18 cellular contexts compared by ENCODE assay signal in the genomic region with DNA sequence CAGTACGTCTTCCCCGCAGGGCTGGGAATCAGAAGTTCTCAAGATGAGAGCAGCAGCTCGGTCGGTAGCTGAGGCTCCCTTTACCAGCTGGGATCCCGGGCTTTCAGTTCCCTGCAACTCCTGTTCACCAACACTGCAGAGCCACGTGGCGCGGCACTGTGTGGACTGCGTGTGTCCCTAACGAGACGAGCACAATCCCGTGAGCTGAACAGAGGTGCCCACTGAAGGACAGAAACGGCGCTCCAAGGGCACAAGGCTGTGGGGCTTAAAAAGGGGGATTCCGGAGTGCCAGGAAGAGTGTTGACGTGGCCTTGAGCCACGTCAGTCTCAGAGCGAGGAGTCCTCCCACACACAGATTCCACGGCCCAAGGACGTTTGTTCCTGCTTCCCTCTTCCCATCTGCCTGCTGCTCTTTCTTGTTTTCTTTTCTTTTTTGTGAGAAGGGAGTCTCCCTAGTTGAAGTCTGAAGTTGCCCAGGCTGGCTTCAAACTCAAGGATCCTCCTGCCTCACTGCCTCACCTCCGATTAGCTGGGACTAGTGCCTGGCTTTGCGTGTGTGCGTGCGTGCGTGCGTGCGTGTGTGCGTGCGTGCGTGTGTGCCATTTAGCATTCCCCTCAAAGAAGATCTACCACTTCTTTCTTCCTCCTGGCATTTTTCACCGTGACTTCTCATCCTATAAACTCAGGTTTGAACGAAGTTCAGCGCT. TPM values are rescaled to one million over a fixed set of nuclear protein-coding genes. Genes with fewer than 3 reads are reported as not detected.
DNase-seq lines count a peak whose midpoint lies in the region; ATAC-seq, FAIRE-seq and TF ChIP-seq lines count a peak whose summit lies in the region.
"Had no signal": no experiment of that assay in that cellular context is flagged by ENCODE, and none has a peak within 500 bp of the region (broad histone marks: within the 10 kb centered on the region; RNA-seq: fewer than 3 reads in every experiment).

No MANE protein-coding gene starts in this region.

- H3K27ac Mint-ChIP-seq in H9, result peak overlapping the region; percentile 37 to 89 (median 41); a peak in 5 of 7 replicates
- peak overlapping the region; percentile 39 for H3K27ac Mint-ChIP-seq in memory B cell
- H3K27ac Mint-ChIP-seq in glutamatergic neuron (ENCODE audit: unreplicated experiment), result no peak overlapping the region
- H3K27ac Mint-ChIP-seq: activated naive CD4-positive, alpha-beta T cell treated with anti-CD3 and anti-CD28 coated beads, Interleukin-2, amount 50 U/mL, for 24 hours; T-helper 1 cell treated with Interleukin-12 subunit alpha and Interleukin-12 subunit beta and Interleukin-4 antibody, amounts not matched to agents 30 μg/mL and 1 μg/mL, for 36 hours had no signal

- ATAC-seq in body of pancreas (peak; percentile 59), memory B cell (ENCODE audit: low read depth) (peak; percentile 27)
- ATAC-seq: HCT116 had no signal

- no peaks in the 10 kb centered on the region for H3K23me2 ChIP-seq in H9 (ENCODE audit: insufficient read length, low read depth, low read length, poor library complexity, severe bottlenecking)

- H3K27me3 ChIP-seq in H9 (ENCODE audit: insufficient read depth, low read length), result no peaks in the 10 kb centered on the region
- H3K27me3 ChIP-seq in body of pancreas, result no peaks in the 10 kb centered on the region
- H3K27me3 ChIP-seq: stomach had no signal

- no peak overlapping the region for H2AFZ ChIP-seq in H9 (ENCODE audit: low read length)

- H2AK5ac ChIP-seq in H9 (ENCODE audit: insufficient read length, low read length), result no peak overlapping the region

- H3K36me3 ChIP-seq in body of pancreas (replicated peaks in 1 of 2; ENCODE audit: insufficient read depth in 1 of 2, low read depth in 2 of 2), result no peaks in the 10 kb centered on the region

- H2BK12ac ChIP-seq in H9 (ENCODE audit: insufficient read length, low read depth, low read length), result no peak overlapping the region

- POLR2A ChIA-PET in HEK293T (lab: Yijun Ruan, JAX), result no interaction called here

- H3K9me3 Mint-ChIP-seq in H9, result no peaks in the 10 kb centered on the region
- peaks cover 1% of the 10 kb centered on the region for H3K9me3 Mint-ChIP-seq in memory B cell
- H3K9me3 Mint-ChIP-seq in glutamatergic neuron (ENCODE audit: unreplicated experiment), result peaks cover 2% of the 10 kb centered on the region
- H3K9me3 Mint-ChIP-seq: activated naive CD4-positive, alpha-beta T cell treated with anti-CD3 and anti-CD28 coated beads, Interleukin-2, amount 50 U/mL, for 24 hours; T-helper 1 cell treated with Interleukin-12 subunit alpha and Interleukin-12 subunit beta and Interleukin-4 antibody, amounts not matched to agents 30 μg/mL and 1 μg/mL, for 36 hours had no signal

- H3K27me3 Mint-ChIP-seq in H9 (ENCODE audit: low read depth), result no peaks in the 10 kb centered on the region
- no peaks in the 10 kb centered on the region for H3K27me3 Mint-ChIP-seq in memory B cell
- H3K27me3 Mint-ChIP-seq in glutamatergic neuron (ENCODE audit: unreplicated experiment), result no peaks in the 10 kb centered on the region
- H3K27me3 Mint-ChIP-seq: activated naive CD4-positive, alpha-beta T cell treated with anti-CD3 and anti-CD28 coated beads, Interleukin-2, amount 50 U/mL, for 24 hours had no signal

- no peaks in the 10 kb centered on the region for H4K20me1 ChIP-seq in H9 (ENCODE audit: control insufficient read depth, insufficient read depth, insufficient read length)

- intact Hi-C loops in body of pancreas (cut with DNase I), result no loop called here

- H3K9ac ChIP-seq in H9 (ENCODE audit: extremely low read depth, insufficient read length, low read length), result no peak overlapping the region

- WGBS in H9 (ENCODE audit: extremely low coverage, insufficient read length, low lambda C conversion rate), result no CpG with 5 or more reads among the region's 33 CpGs
- WGBS in body of pancreas, 2 donors, result 79 to 82% methylated on average over 33 of the region's 33 CpGs

- H2BK20ac ChIP-seq in H9 (ENCODE audit: low read depth, low read length, poor library complexity, severe bottlenecking), result no peak overlapping the region

- H3K4me1 Mint-ChIP-seq in H9, result peaks cover 16 to 17% of the 10 kb centered on the region in 2 experiments
- no peaks in the 10 kb centered on the region for H3K4me1 Mint-ChIP-seq in memory B cell
- no peaks in the 10 kb centered on the region for H3K4me1 Mint-ChIP-seq in glutamatergic neuron (ENCODE audit: low read depth, unreplicated experiment)
- H3K4me1 Mint-ChIP-seq: activated naive CD4-positive, alpha-beta T cell treated with anti-CD3 and anti-CD28 coated beads, Interleukin-2, amount 50 U/mL, for 24 hours had no signal

- peaks cover 3% of the 10 kb centered on the region; the same call in 1 of the 2 replicates for H3K4me1 ChIP-seq in H9 (ENCODE audit: insufficient read depth, low read length)
- peaks cover 5% of the 10 kb centered on the region for H3K4me1 ChIP-seq in body of pancreas
- H3K4me1 ChIP-seq: stomach had no signal

- CTCF ChIA-PET in HEK293T (lab: Yijun Ruan, JAX), result no interaction called here

- H3K36me3 Mint-ChIP-seq in H9 (ENCODE audit: insufficient read depth in 1 of 3, low read depth in 3 of 3), result no peaks in the 10 kb centered on the region; a peak in 1 of 7 replicates
- H3K36me3 Mint-ChIP-seq in memory B cell, result peaks cover 7% of the 10 kb centered on the region
- no peaks in the 10 kb centered on the region for H3K36me3 Mint-ChIP-seq in glutamatergic neuron (ENCODE audit: unreplicated experiment)

- no peak overlapping the region for H3K14ac ChIP-seq in H9 (ENCODE audit: insufficient read depth, low read length)

- no peaks in the 10 kb centered on the region for H3K9me3 ChIP-seq in H9 (ENCODE audit: control insufficient read depth, low read depth, low read length)
- no peaks in the 10 kb centered on the region for H3K9me3 ChIP-seq in body of pancreas
- H3K9me3 ChIP-seq: stomach had no signal

- no peaks in the 10 kb centered on the region for H3K79me2 ChIP-seq in H9 (ENCODE audit: insufficient read depth, low read length)

- no peak for TF ChIP-seq CTCF in H9 (conservative IDR thresholded peaks at IDR 0.05)
- TF ChIP-seq CTCF in body of pancreas (IDR thresholded peaks at IDR 0.05), result no peak
- TF ChIP-seq CTCF in glutamatergic neuron (IDR thresholded peaks at IDR 0.05; ENCODE audit: partially characterized antibody, unreplicated experiment), result no peak

- peak; percentile 30 for DNase-seq in CD1c-positive myeloid dendritic cell (ENCODE audit: extremely low spot score)
- DNase-seq in H9, result peak; percentile 30
- DNase-seq in body of pancreas, result peak in 2 of 4 donors; percentile 20 to 43
- no peak for DNase-seq in memory B cell (ENCODE audit: low spot score in 2 of 2)
- no peak for DNase-seq in glutamatergic neuron
- no peak for DNase-seq in occipital lobe (lab: John Stamatoyannopoulos, UW)
- no peak for DNase-seq in HEK293T (ENCODE audit: extremely low spot score)
- no peak for DNase-seq in GM12892 (ENCODE audit: insufficient read length)
- DNase-seq: activated CD4-positive, alpha-beta T cell treated with anti-CD3 and anti-CD28 coated beads, Interleukin-2, amount 50 U/mL, for 1 hour; dermis blood vessel endothelial cell; DND-41; foreskin fibroblast; retina; stimulated activated CD4-positive, alpha-beta T cell treated with anti-CD3 and anti-CD28 coated beads, Interleukin-4, amount 100 ng/mL, for 1 hour; stomach had no signal

- H3K23ac ChIP-seq in H9 (ENCODE audit: insufficient read length, low read depth, low read length), result no peak overlapping the region

- H2BK15ac ChIP-seq in H9 (ENCODE audit: low read depth, low read length), result no peak overlapping the region

- no peak overlapping the region for H3K4ac ChIP-seq in H9 (ENCODE audit: low read depth, low read length)

- no peak overlapping the region for H3K18ac ChIP-seq in H9 (ENCODE audit: insufficient read length, low read depth, low read length)

- no peak overlapping the region for H4K91ac ChIP-seq in H9 (ENCODE audit: insufficient read length, low read depth, low read length)

- H2BK120ac ChIP-seq in H9 (ENCODE audit: low read depth, low read length, poor library complexity, severe bottlenecking), result no peak overlapping the region

- H3K4me3 Mint-ChIP-seq in H9, result peak overlapping the region in 1 of 2 experiments; percentile 23; a peak in 1 of 5 replicates
- peak overlapping the region; percentile 61 for H3K4me3 Mint-ChIP-seq in memory B cell
- no peak overlapping the region for H3K4me3 Mint-ChIP-seq in glutamatergic neuron (ENCODE audit: unreplicated experiment)
- H3K4me3 Mint-ChIP-seq: activated naive CD4-positive, alpha-beta T cell treated with anti-CD3 and anti-CD28 coated beads, Interleukin-2, amount 50 U/mL, for 24 hours; T-helper 1 cell treated with Interleukin-12 subunit alpha and Interleukin-12 subunit beta and Interleukin-4 antibody, amounts not matched to agents 30 μg/mL and 1 μg/mL, for 36 hours had no signal

- no peak overlapping the region for H2BK5ac ChIP-seq in H9 (ENCODE audit: insufficient read length, low read length)

- H3K4me3 ChIP-seq in body of pancreas, result no peak overlapping the region
- H3K4me3 ChIP-seq: stomach had no signal

- H3K4me2 ChIP-seq in H9 (ENCODE audit: insufficient read depth, insufficient read length, low read length), result no peak overlapping the region

- H3K79me1 ChIP-seq in H9 (ENCODE audit: insufficient read depth, low read depth, low read length, poor library complexity, severe bottlenecking), result no peaks in the 10 kb centered on the region

- H3T11ph ChIP-seq in H9 (ENCODE audit: low read length), result no peak overlapping the region

- no peak overlapping the region for H4K5ac ChIP-seq in H9 (ENCODE audit: insufficient read length, low read depth, low read length)

- no peak overlapping the region for H4K8ac ChIP-seq in H9 (replicated peaks; ENCODE audit: insufficient read length, low read depth, low read length)

- no peak overlapping the region for H3K27ac ChIP-seq in H9 (ENCODE audit: insufficient read length, low read depth, low read length)
- H3K27ac ChIP-seq in body of pancreas, result peak overlapping the region in 2 of 4 donors; percentile 20 to 36
- H3K27ac ChIP-seq: stomach had no signal

- no peak for FAIRE-seq in GM12892 (lab: Jason Lieb, UNC)

- H3K56ac ChIP-seq in H9 (ENCODE audit: insufficient read length, low read depth, low read length), result no peak overlapping the region

- peak in 1 of 3 donors; percentile 31 for TF ChIP-seq POLR2A in body of pancreas (IDR thresholded peaks at IDR 0.05)
- TF ChIP-seq POLR2A in GM12892 (IDR thresholded peaks at IDR 0.05; ENCODE audit: low read depth, low read length), result no peak

TF ChIP-seq in HEK293T, 16 proteins besides CTCF, POLR2A, EP300 and RAD21:
- TF ChIP-seq HDGF (IDR thresholded peaks at IDR 0.05; ENCODE audit: borderline replicate concordance), result no peak
- no peak for TF ChIP-seq LEF1 (IDR thresholded peaks at IDR 0.05; ENCODE audit: borderline replicate concordance)

RNA-seq across cellular contexts. Expression of a gene that starts 37.1 kb away (rescaled TPM):
- 1,563 and 1,572 TPM in 2 replicates for total RNA-seq in H9 (2021)
- 100 to 1,000 TPM; 156 to 462 TPM for total RNA-seq in body of pancreas
- total RNA-seq in glutamatergic neuron (ENCODE audit: unreplicated experiment), result 728 TPM
- total RNA-seq in occipital lobe, result 1,043 TPM
- polyA plus RNA-seq in GM12892 (2012; ENCODE audit: missing spikeins), result 6,724 TPM

RNA-seq across cellular contexts. Expression of a gene that starts 47.1 kb away (rescaled TPM):
- total RNA-seq in H9 (2021) (3.8 and 4.5 TPM in 2 replicates), body of pancreas (1 to 10 TPM; 1.6 to 4.4 TPM), glutamatergic neuron (ENCODE audit: unreplicated experiment) (3.7 TPM), occipital lobe (8.4 TPM)
- polyA plus RNA-seq in GM12892 (2012; ENCODE audit: missing spikeins), result 0.98 TPM

Comparison
In these comparisons a context has a peak if more than half of its experiments do, and no peak if none do; other contexts are left out.
1. DNase-seq: peak in CD1c-positive myeloid dendritic cell (single experiment) and H9 (single experiment); none in memory B cell (0 of 2), glutamatergic neuron (single experiment), occipital lobe (single experiment), HEK293T (single experiment) and GM12892 (single experiment).